In genomic region chr20:33686008-33686983, GRCh38 we compare ENCODE assay signal across 1 cellular context.
TF ChIP-seq lines count a peak whose summit lies in the region.

TSS of gene E2F1 (minus strand) at chr20:33686385. CDS start at chr20:33686264, 121 bp downstream.

TF ChIP-seq in HepG2, 621 proteins besides CTCF, POLR2A, EP300 and RAD21 (continued from another document and continues in another):
- TF ChIP-seq ZBTB4 (CRISPR knock-in tag; IDR thresholded peaks at IDR 0.05; ENCODE audit: borderline replicate concordance): peak; percentile 83; the same call in 1 of the 2 replicates
- 0 out of 2 replicates have a peak, but pooled peaks have one; percentile 69 for TF ChIP-seq ZNF510 (CRISPR knock-in tag; IDR thresholded peaks at IDR 0.05; ENCODE audit: low read depth)
- peak; percentile 82 for TF ChIP-seq ZNF275 (CRISPR knock-in tag; IDR thresholded peaks at IDR 0.05; ENCODE audit: borderline replicate concordance)
- no peak for TF ChIP-seq PCBP1 (IDR thresholded peaks at IDR 0.05; ENCODE audit: borderline replicate concordance, low read depth, low read length)
- peak; percentile 86; the same call in 1 of the 2 replicates for TF ChIP-seq ZNF773 (CRISPR knock-in tag; IDR thresholded peaks at IDR 0.05; ENCODE audit: borderline replicate concordance)
- no peak for TF ChIP-seq ZNF691 (CRISPR knock-in tag; IDR thresholded peaks at IDR 0.05; ENCODE audit: borderline replicate concordance, low read depth)
- TF ChIP-seq ZNF414 (CRISPR knock-in tag; IDR thresholded peaks at IDR 0.05): no peak
- TF ChIP-seq SMC3 (IDR thresholded peaks at IDR 0.05; ENCODE audit: low read length): no peak
- no peak for TF ChIP-seq CEBPZ (IDR thresholded peaks at IDR 0.05; ENCODE audit: low read length)
- TF ChIP-seq SNAPC4 (CRISPR knock-in tag; IDR thresholded peaks at IDR 0.05): no peak
- TF ChIP-seq ZHX2 (IDR thresholded peaks at IDR 0.05; ENCODE audit: low read depth): peak; percentile 26; the same call in 1 of the 2 replicates
- peak; percentile 93 for TF ChIP-seq ZHX2 (CRISPR knock-in tag; IDR thresholded peaks at IDR 0.05; ENCODE audit: borderline replicate concordance)
- TF ChIP-seq SP2 (CRISPR knock-in tag; IDR thresholded peaks at IDR 0.05): peak; percentile 94
- no peak for TF ChIP-seq ARID2 (CRISPR knock-in tag; IDR thresholded peaks at IDR 0.05; ENCODE audit: borderline replicate concordance)
- TF ChIP-seq ETS1 (CRISPR knock-in tag; IDR thresholded peaks at IDR 0.05): no peak
- no peak for TF ChIP-seq HIVEP1 (CRISPR knock-in tag; IDR thresholded peaks at IDR 0.05)
- TF ChIP-seq TARDBP (CRISPR knock-in tag; IDR thresholded peaks at IDR 0.05): 0 out of 2 replicates have a peak, but pooled peaks have one; percentile 8
- no peak for TF ChIP-seq ADNP (CRISPR knock-in tag; IDR thresholded peaks at IDR 0.05)
- TF ChIP-seq ZSCAN30 (CRISPR knock-in tag; IDR thresholded peaks at IDR 0.05): peak; percentile 75; the same call in 1 of the 2 replicates
- no peak for TF ChIP-seq ZNF501 (CRISPR knock-in tag; IDR thresholded peaks at IDR 0.05)
- TF ChIP-seq SYNCRIP (IDR thresholded peaks at IDR 0.05; ENCODE audit: insufficient read depth, low read depth, low read length): no peak
- peak; percentile 87 for TF ChIP-seq ETV6 (CRISPR knock-in tag; conservative IDR thresholded peaks at IDR 0.05)
- TF ChIP-seq FLYWCH1 (CRISPR knock-in tag; IDR thresholded peaks at IDR 0.05): no peak
- TF ChIP-seq ARID3A (IDR thresholded peaks at IDR 0.05; ENCODE audit: low read depth, low read length): no peak
- 0 out of 2 replicates have a peak, but pooled peaks have one; percentile 58 for TF ChIP-seq GMEB2 (CRISPR knock-in tag; IDR thresholded peaks at IDR 0.05; ENCODE audit: low read depth)
- TF ChIP-seq ZNF678 (CRISPR knock-in tag; IDR thresholded peaks at IDR 0.05): no peak
